Comparison of ENCODE assay signal across 24 cellular contexts in the genomic region with DNA sequence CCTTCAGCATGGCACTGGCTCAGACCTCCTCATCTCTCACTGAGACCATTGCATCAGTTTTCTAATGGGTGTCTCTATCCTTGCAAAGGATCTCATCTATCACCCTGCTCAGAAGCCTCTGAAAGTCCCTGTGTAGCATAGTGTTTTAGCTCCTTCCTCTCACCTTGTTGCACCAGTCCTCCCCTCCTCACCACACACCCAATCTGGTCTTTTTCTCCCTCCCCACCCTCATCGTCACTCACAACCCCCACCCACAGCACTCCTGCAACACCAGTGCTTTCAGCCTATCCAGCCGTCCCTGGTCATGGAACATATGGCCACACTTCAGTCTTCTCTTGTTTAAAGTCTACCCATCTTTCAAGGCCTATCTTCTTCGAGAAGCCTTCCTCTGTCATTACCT.
A peak's percentile ranks its signal among the peaks of the same experiment; 100 is the strongest.
DNase-seq lines count a peak whose midpoint lies in the region; ATAC-seq, FAIRE-seq and TF ChIP-seq lines count a peak whose summit lies in the region.
"Had no signal": no experiment of that assay in that cellular context is flagged by ENCODE, and none has a peak within 500 bp of the region (broad histone marks: within the 10 kb centered on the region; RNA-seq: fewer than 3 reads in every experiment).

No MANE protein-coding gene starts in this region.

- H3K9me3 ChIP-seq in BLaER1 (no peaks in the 10 kb centered on the region), parathyroid adenoma (ENCODE audit: control insufficient read depth, low read length) (no peaks in the 10 kb centered on the region)
- H3K9me3 ChIP-seq: tibial nerve had no signal

- H3K27me3 Mint-ChIP-seq in effector memory CD8-positive, alpha-beta T cell = no peaks in the 10 kb centered on the region
- H3K27me3 Mint-ChIP-seq: CD4-positive, alpha-beta T cell; naive thymus-derived CD8-positive, alpha-beta T cell; stimulated activated naive CD8-positive, alpha-beta T cell treated with anti-CD3 and anti-CD28 coated beads, Interleukin-15, amount 100 ng/mL, for 72 hours had no signal

- H3K79me2 ChIP-seq in parathyroid adenoma = no peaks in the 10 kb centered on the region

- peak overlapping the region; percentile 44 to 86 for H3K27ac Mint-ChIP-seq in effector memory CD8-positive, alpha-beta T cell
- H3K27ac Mint-ChIP-seq: activated naive CD8-positive, alpha-beta T cell treated with anti-CD3 and anti-CD28 coated beads, Interleukin-2, amount 10 ng/mL, durations not matched to agents 7 days and 5 days; CD4-positive, alpha-beta T cell; stimulated activated naive CD8-positive, alpha-beta T cell treated with anti-CD3 and anti-CD28 coated beads, Interleukin-15, amount 100 ng/mL, for 72 hours had no signal

- H3K4me3 Mint-ChIP-seq in effector memory CD8-positive, alpha-beta T cell = peak overlapping the region in 1 of 2 donors; percentile 71
- H3K4me3 Mint-ChIP-seq: CD4-positive, alpha-beta T cell; naive thymus-derived CD8-positive, alpha-beta T cell; stimulated activated naive CD8-positive, alpha-beta T cell treated with anti-CD3 and anti-CD28 coated beads, Interleukin-15, amount 100 ng/mL, for 72 hours had no signal

- no peaks in the 10 kb centered on the region for H3K27me3 ChIP-seq in BLaER1
- no peaks in the 10 kb centered on the region for H3K27me3 ChIP-seq in parathyroid adenoma (ENCODE audit: control insufficient read depth, insufficient read depth, low read length)
- H3K27me3 ChIP-seq: tibial nerve had no signal

- no peak overlapping the region for H3K9ac ChIP-seq in BLaER1
- H3K9ac ChIP-seq in parathyroid adenoma = no peak overlapping the region

- TF ChIP-seq POLR2A in GM12891 (IDR thresholded peaks at IDR 0.05; ENCODE audit: low read depth, low read length) = no peak

- no peaks in the 10 kb centered on the region for H4K20me1 ChIP-seq in BLaER1

- H3K36me3 Mint-ChIP-seq in effector memory CD8-positive, alpha-beta T cell (ENCODE audit: insufficient read depth) = no peaks in the 10 kb centered on the region
- H3K36me3 Mint-ChIP-seq: activated naive CD8-positive, alpha-beta T cell treated with anti-CD3 and anti-CD28 coated beads, Interleukin-2, amount 10 ng/mL, durations not matched to agents 7 days and 5 days had no signal

- no peak for TF ChIP-seq CTCF in parathyroid adenoma (IDR thresholded peaks at IDR 0.05)

- H2AFZ ChIP-seq in parathyroid adenoma = no peak overlapping the region

- DNase-seq in GM12891 (ENCODE audit: insufficient read length, low spot score) (no peak), UCSD-AML1 (lab: John Stamatoyannopoulos, UW; ENCODE audit: unreplicated experiment) (no peak), hippocampal formation (lab: John Stamatoyannopoulos, UW) (no peak), NCI-H2171 (lab: John Stamatoyannopoulos, UW) (no peak), Kasumi-1 (lab: John Stamatoyannopoulos, UW) (no peak)
- DNase-seq in effector memory CD8-positive, alpha-beta T cell = no peak
- DNase-seq: activated effector memory CD4-positive, alpha-beta T cell treated with Interleukin-2 at 50 U/mL for 16 hours; activated naive CD8-positive, alpha-beta T cell treated with anti-CD3 and anti-CD28 coated beads, Interleukin-2, amount 10 ng/mL, durations not matched to agents 7 days and 5 days; CD4-positive, alpha-beta T cell; cerebellar nuclear complex; DMS 273 treated with DMSO at 0.1 percent for 48 hours; glutamatergic neuron; HCEC 1CT; midbrain; naive thymus-derived CD8-positive, alpha-beta T cell; NCI-H146; NCI-H510A treated with DMSO at 0.1 percent for 48 hours; NK-92 treated with Interleukin-12 subunit alpha and Interleukin-12 subunit beta, amount 100 ng/mL, for 24 hours; SIG-M5; stimulated activated naive CD8-positive, alpha-beta T cell treated with anti-CD3 and anti-CD28 coated beads, Interleukin-15, amount 100 ng/mL, for 72 hours had no signal

- ATAC-seq in effector memory CD8-positive, alpha-beta T cell (replicated peaks) = no peak
- ATAC-seq: naive thymus-derived CD8-positive, alpha-beta T cell; Panc1; stimulated activated naive CD8-positive, alpha-beta T cell treated with anti-CD3 and anti-CD28 coated beads, Interleukin-15, amount 100 ng/mL, for 72 hours had no signal

- H3K4me1 ChIP-seq in BLaER1 (peaks cover 18% of the 10 kb centered on the region), parathyroid adenoma (no peaks in the 10 kb centered on the region)

- no peaks in the 10 kb centered on the region for H3K9me3 Mint-ChIP-seq in effector memory CD8-positive, alpha-beta T cell
- H3K9me3 Mint-ChIP-seq: activated naive CD8-positive, alpha-beta T cell treated with anti-CD3 and anti-CD28 coated beads, Interleukin-2, amount 10 ng/mL, durations not matched to agents 7 days and 5 days; CD4-positive, alpha-beta T cell; naive thymus-derived CD8-positive, alpha-beta T cell; stimulated activated naive CD8-positive, alpha-beta T cell treated with anti-CD3 and anti-CD28 coated beads, Interleukin-15, amount 100 ng/mL, for 72 hours had no signal

- H3K27ac ChIP-seq in BLaER1 (no peak overlapping the region), parathyroid adenoma (peak overlapping the region; percentile 15)

- H3K4me3 ChIP-seq in BLaER1 = no peak overlapping the region
- no peak overlapping the region for H3K4me3 ChIP-seq in parathyroid adenoma (ENCODE audit: low read depth, low read length)
- H3K4me3 ChIP-seq: tibial nerve had no signal

- H3K4me2 ChIP-seq in BLaER1 (peak overlapping the region; percentile 55; the same call in 1 of the 2 replicates), parathyroid adenoma (ENCODE audit: low read length) (no peak overlapping the region)

- H3K4me1 Mint-ChIP-seq in effector memory CD8-positive, alpha-beta T cell (ENCODE audit: low read depth in 2 of 2) = peaks cover 21 to 24% of the 10 kb centered on the region in 2 donors

- peak; percentile 5 for FAIRE-seq in GM12891 (lab: Jason Lieb, UNC)

- H3K36me3 ChIP-seq in BLaER1 (peaks cover 2% of the 10 kb centered on the region; the same call in 1 of the 2 replicates), parathyroid adenoma (ENCODE audit: control insufficient read depth, insufficient read depth, low read length) (no peaks in the 10 kb centered on the region)
- H3K36me3 ChIP-seq: tibial nerve had no signal

TF ChIP-seq in GM12891, 5 proteins besides CTCF, POLR2A, EP300 and RAD21:
- no peak for TF ChIP-seq TAF1 (IDR thresholded peaks at IDR 0.05; ENCODE audit: low read depth, low read length)
- no peak for TF ChIP-seq POLR2AphosphoS5 (IDR thresholded peaks at IDR 0.05; ENCODE audit: low read depth, low read length)
- TF ChIP-seq POU2F2 (IDR thresholded peaks at IDR 0.05; ENCODE audit: low read depth, low read length) = no peak
- no peak for TF ChIP-seq PAX5 (IDR thresholded peaks at IDR 0.05; ENCODE audit: insufficient read depth, low read length, severe bottlenecking)
- no peak for TF ChIP-seq SPI1 (IDR thresholded peaks at IDR 0.05; ENCODE audit: low read depth, low read length)
